Comparison of ENCODE assay signal across 8 cellular contexts in genomic region chr17:979539-980405, GRCh38. TPM values are rescaled to one million over a fixed set of nuclear protein-coding genes. Genes with fewer than 3 reads are reported as not detected.
DNase-seq lines count a peak whose midpoint lies in the region; ATAC-seq and TF ChIP-seq lines count a peak whose summit lies in the region.

Gene NXN, minus strand, starts transcription at chr17:979776.

- no peaks in the 10 kb centered on the region for H3K9me3 Mint-ChIP-seq in activated T-helper 17 cell treated with anti-CD3 and anti-CD28 coated beads, Interleukin-2, amount 50 U/mL, for 72 hours
- H3K9me3 Mint-ChIP-seq in nephron = no peaks in the 10 kb centered on the region

- DNase-seq in AG10803 (ENCODE audit: low read depth) = peak; percentile 65
- DNase-seq in Peyer's patch = peak; percentile 89 to 95 (median 93)
- peak; percentile 60 for DNase-seq in fibroblast of peridontal ligament (ENCODE audit: extremely low read depth)
- peak; percentile 85 for DNase-seq in stimulated activated naive CD4-positive, alpha-beta T cell treated with Interleukin-2 at 50 U/mL for 16 hours (lab: John Stamatoyannopoulos, UW)

- TF ChIP-seq CTCF in AG10803 (conservative IDR thresholded peaks at IDR 0.05; ENCODE audit: low read length) (peak; percentile 27), Peyer's patch (IDR thresholded peaks at IDR 0.05) (peak in 1 of 6 experiments; percentile 25), nephron (IDR thresholded peaks at IDR 0.05; ENCODE audit: unreplicated experiment in 3 of 3) (peak in 1 of 3 experiments; percentile 20)

- H3K4me1 ChIP-seq in Peyer's patch = peaks cover 0 to 21% (median 13%) of the 10 kb centered on the region in 4 donors

- peaks cover 11% of the 10 kb centered on the region for H3K4me1 Mint-ChIP-seq in activated T-helper 17 cell treated with anti-CD3 and anti-CD28 coated beads, Interleukin-2, amount 50 U/mL, for 72 hours
- H3K4me1 Mint-ChIP-seq in nephron = peaks cover 39% of the 10 kb centered on the region

- no peaks in the 10 kb centered on the region for H3K36me3 ChIP-seq in Peyer's patch

- ATAC-seq in GM19324 (IDR thresholded peaks at IDR 0.05; ENCODE audit: low FRiP score, unreplicated experiment) = peak; percentile 79
- ATAC-seq in HG03521 (IDR thresholded peaks at IDR 0.05; ENCODE audit: unreplicated experiment) = peak; percentile 59
- ATAC-seq in activated T-helper 17 cell treated with anti-CD3 and anti-CD28 coated beads, Interleukin-2, amount 50 U/mL, for 72 hours (replicated peaks) = peak; percentile 85

- H3K27me3 Mint-ChIP-seq in activated T-helper 17 cell treated with anti-CD3 and anti-CD28 coated beads, Interleukin-2, amount 50 U/mL, for 72 hours = peaks cover 22% of the 10 kb centered on the region
- H3K27me3 Mint-ChIP-seq in nephron (ENCODE audit: low read depth) = no peaks in the 10 kb centered on the region

- peak within 1 kb of the TSS; percentile 56 to 85 (median 78) for H3K27ac ChIP-seq in Peyer's patch

- peak within 1 kb of the TSS; percentile 78 for H3K4me3 ChIP-seq in AG10803 (ENCODE audit: low read length)
- H3K4me3 ChIP-seq in Peyer's patch = peak within 1 kb of the TSS; percentile 42 to 82 (median 63)

- H3K9me3 ChIP-seq in Peyer's patch = no peaks in the 10 kb centered on the region

- peak within 1 kb of the TSS; percentile 73 for H3K4me3 Mint-ChIP-seq in activated T-helper 17 cell treated with anti-CD3 and anti-CD28 coated beads, Interleukin-2, amount 50 U/mL, for 72 hours
- peak within 1 kb of the TSS; percentile 89 to 96 (median 94) for H3K4me3 Mint-ChIP-seq in nephron

- H3K36me3 Mint-ChIP-seq in activated T-helper 17 cell treated with anti-CD3 and anti-CD28 coated beads, Interleukin-2, amount 50 U/mL, for 72 hours (ENCODE audit: low read depth) = no peaks in the 10 kb centered on the region
- H3K36me3 Mint-ChIP-seq in nephron (ENCODE audit: low read depth) = no peaks in the 10 kb centered on the region

- TF ChIP-seq POLR2A in Peyer's patch (IDR thresholded peaks at IDR 0.05) = no peak

- H3K27ac Mint-ChIP-seq in activated T-helper 17 cell treated with anti-CD3 and anti-CD28 coated beads, Interleukin-2, amount 50 U/mL, for 72 hours = no peak within 1 kb of the TSS
- H3K27ac Mint-ChIP-seq in nephron = peak within 1 kb of the TSS; percentile 63 to 80 (median 75)

- peaks cover 0 to 4% of the 10 kb centered on the region in 2 donors for H3K27me3 ChIP-seq in Peyer's patch

RNA-seq across cellular contexts. Expression of gene NXN, which starts in this region (rescaled TPM):
- 10 to 100 TPM in 2 of 4 donors, 1 to 10 TPM in 2; 2.1 to 14.0 (median 8.6) TPM for total RNA-seq in Peyer's patch
- under 1 TPM; 0.37 to 0.95 TPM for total RNA-seq in activated T-helper 17 cell treated with anti-CD3 and anti-CD28 coated beads, Interleukin-2, amount 50 U/mL, for 72 hours

Comparison
In these comparisons a context has a peak if more than half of its experiments do, and no peak if none do; other contexts are left out.
1. Peak in every context shown above with its lines: DNase-seq, ATAC-seq, H3K4me3 ChIP-seq and H3K27ac ChIP-seq.
2. Peak in ATAC-seq in activated T-helper 17 cell treated with anti-CD3 and anti-CD28 coated beads, Interleukin-2, amount 50 U/mL, for 72 hours; RNA of the gene not detected or under 1 TPM.